Comparison of ENCODE assay signal across 2 cellular contexts in the genomic region with DNA sequence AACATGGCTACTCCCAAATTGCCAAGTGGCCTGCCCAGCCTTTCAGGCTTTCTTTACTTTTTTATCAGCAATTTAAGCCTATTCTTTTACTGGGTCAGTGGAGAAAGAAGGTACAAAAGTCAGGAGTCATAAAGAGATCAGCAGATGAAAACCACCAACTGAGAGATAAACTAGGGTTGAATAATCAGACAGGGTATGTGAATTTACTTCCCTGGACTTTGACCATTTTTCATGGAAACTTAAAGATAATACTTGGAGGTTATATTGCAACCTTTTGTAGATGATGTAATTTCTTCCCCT.
TF ChIP-seq lines count a peak whose summit lies in the region.

No MANE protein-coding gene starts in this region.

TF ChIP-seq in liver, 16 proteins besides CTCF, POLR2A, EP300 and RAD21 (continued from another document):
- TF ChIP-seq JUND (IDR thresholded peaks at IDR 0.05) (peak in 1 of 2 donors; percentile 29), SP1 (IDR thresholded peaks at IDR 0.05) (peak; percentile 30), RXRA (IDR thresholded peaks at IDR 0.05) (no peak), MAX (IDR thresholded peaks at IDR 0.05) (no peak)
TF ChIP-seq in liver: peak in this region for 4.

TF ChIP-seq in HepG2, 621 proteins besides CTCF, POLR2A, EP300 and RAD21 (continued from another document):
- TF ChIP-seq DZIP1 (CRISPR knock-in tag; IDR thresholded peaks at IDR 0.05) (no peak), HNRNPK (IDR thresholded peaks at IDR 0.05; ENCODE audit: low read depth, low read length, poor library complexity, severe bottlenecking) (no peak), EEA1 (CRISPR knock-in tag; IDR thresholded peaks at IDR 0.05; ENCODE audit: borderline replicate concordance) (no peak), THAP8 (CRISPR knock-in tag; IDR thresholded peaks at IDR 0.05; ENCODE audit: borderline replicate concordance) (no peak), PTBP1 (IDR thresholded peaks at IDR 0.05; ENCODE audit: low read depth, low read length, poor library complexity, severe bottlenecking) (no peak), ATF6 (CRISPR knock-in tag; conservative IDR thresholded peaks at IDR 0.05) (no peak), TBX2 (CRISPR knock-in tag; IDR thresholded peaks at IDR 0.05; ENCODE audit: borderline replicate concordance) (no peak)
TF ChIP-seq in HepG2: peak in this region for 0.
